In genomic region chr7:29189743-29190201, GRCh38 we compare ENCODE assay signal across 1 cellular context.
TF ChIP-seq lines count a peak whose summit lies in the region.

No MANE protein-coding gene starts in this region.

TF ChIP-seq in HepG2, 621 proteins besides CTCF, POLR2A, EP300 and RAD21 (continued from another document and continues in another):
- TF ChIP-seq TRIM22 (IDR thresholded peaks at IDR 0.05) (no peak), ZNF790 (CRISPR knock-in tag; IDR thresholded peaks at IDR 0.05; ENCODE audit: borderline replicate concordance) (no peak), GATAD2A (CRISPR knock-in tag; IDR thresholded peaks at IDR 0.05) (peak; percentile 43; the same call in 1 of the 2 replicates), NR2F6 (IDR thresholded peaks at IDR 0.05) (peak; percentile 3; the same call in 1 of the 2 replicates), NR2F6 (CRISPR knock-in tag; IDR thresholded peaks at IDR 0.05) (no peak), FOXO1 (CRISPR knock-in tag; IDR thresholded peaks at IDR 0.05) (no peak), ZNF574 (CRISPR knock-in tag; IDR thresholded peaks at IDR 0.05) (no peak), TOE1 (CRISPR knock-in tag; IDR thresholded peaks at IDR 0.05) (no peak), ZBTB40 (IDR thresholded peaks at IDR 0.05) (no peak), ZBTB40 (CRISPR knock-in tag; IDR thresholded peaks at IDR 0.05) (no peak), ZNF17 (CRISPR knock-in tag; IDR thresholded peaks at IDR 0.05) (no peak), AKNA (CRISPR knock-in tag; IDR thresholded peaks at IDR 0.05; ENCODE audit: borderline replicate concordance) (no peak), SNRNP70 (IDR thresholded peaks at IDR 0.05; ENCODE audit: low read depth, low read length) (no peak), SPEN (CRISPR knock-in tag; IDR thresholded peaks at IDR 0.05; ENCODE audit: low read depth) (peak; percentile 41; the same call in 1 of the 2 replicates), FOXM1 (CRISPR knock-in tag; IDR thresholded peaks at IDR 0.05) (no peak), ZNF407 (CRISPR knock-in tag; IDR thresholded peaks at IDR 0.05; ENCODE audit: not compliant biosample characterization) (no peak), FOXK1 (CRISPR knock-in tag; IDR thresholded peaks at IDR 0.05; ENCODE audit: borderline replicate concordance, low read depth) (no peak), SETDB1 (CRISPR knock-in tag; IDR thresholded peaks at IDR 0.05; ENCODE audit: borderline replicate concordance) (no peak), GATA4 (IDR thresholded peaks at IDR 0.05; ENCODE audit: borderline replicate concordance, low read depth) (no peak), KDM5A (IDR thresholded peaks at IDR 0.05; ENCODE audit: borderline replicate concordance, low read length) (no peak), NFE2L1 (CRISPR knock-in tag; IDR thresholded peaks at IDR 0.05; ENCODE audit: borderline replicate concordance) (no peak), ATF1 (CRISPR knock-in tag; IDR thresholded peaks at IDR 0.05) (no peak), ZNF570 (CRISPR knock-in tag; IDR thresholded peaks at IDR 0.05; ENCODE audit: borderline replicate concordance) (no peak)
